8 cellular contexts compared by ENCODE assay signal in genomic region chr19:45607071-45608029, GRCh38. TPM values are rescaled to one million over a fixed set of nuclear protein-coding genes. Genes with fewer than 3 reads are reported as not detected.
A peak's percentile ranks its signal among the peaks of the same experiment; 100 is the strongest.
DNase-seq lines count a peak whose midpoint lies in the region; ATAC-seq and TF ChIP-seq lines count a peak whose summit lies in the region.

No MANE protein-coding gene starts in this region.

- peak overlapping the region in 1 of 2 donors; percentile 51 for H3K4me3 Mint-ChIP-seq in CD14-positive monocyte
- H3K4me3 Mint-ChIP-seq in activated naive CD8-positive, alpha-beta T cell treated with anti-CD3 and anti-CD28 coated beads, Interleukin-2, amount 10 ng/mL, durations not matched to agents 7 days and 5 days = peak overlapping the region; percentile 59
- H3K4me3 Mint-ChIP-seq in glutamatergic neuron (ENCODE audit: unreplicated experiment) = no peak overlapping the region

- peaks cover 22 to 26% (median 23%) of the 10 kb centered on the region in 3 donors for H3K27me3 Mint-ChIP-seq in CD14-positive monocyte (ENCODE audit: low read depth in 3 of 3)
- peaks cover 14% of the 10 kb centered on the region for H3K27me3 Mint-ChIP-seq in activated naive CD8-positive, alpha-beta T cell treated with anti-CD3 and anti-CD28 coated beads, Interleukin-2, amount 10 ng/mL, durations not matched to agents 7 days and 5 days
- H3K27me3 Mint-ChIP-seq in glutamatergic neuron (ENCODE audit: unreplicated experiment) = peaks cover 10% of the 10 kb centered on the region

- TF ChIP-seq CTCF in CD14-positive monocyte (IDR thresholded peaks at IDR 0.05) (peak; percentile 87), HL-60 (IDR thresholded peaks at IDR 0.05; ENCODE audit: insufficient read depth, low read length) (peak; percentile 60), glutamatergic neuron (IDR thresholded peaks at IDR 0.05; ENCODE audit: partially characterized antibody, unreplicated experiment) (peak; percentile 87)

- H3K36me3 Mint-ChIP-seq in CD14-positive monocyte (peaks cover 29 to 36% of the 10 kb centered on the region in 2 donors), glutamatergic neuron (ENCODE audit: unreplicated experiment) (peaks cover 11% of the 10 kb centered on the region)
- H3K36me3 Mint-ChIP-seq in activated naive CD8-positive, alpha-beta T cell treated with anti-CD3 and anti-CD28 coated beads, Interleukin-2, amount 10 ng/mL, durations not matched to agents 7 days and 5 days = peaks cover 21% of the 10 kb centered on the region

- peak; percentile 47 for ATAC-seq in activated naive CD8-positive, alpha-beta T cell treated with anti-CD3 and anti-CD28 coated beads, Interleukin-2, amount 10 ng/mL, durations not matched to agents 7 days and 5 days (ENCODE audit: low read depth)
- ATAC-seq in GM21367 (IDR thresholded peaks at IDR 0.05; ENCODE audit: unreplicated experiment) (no peak), HG02642 (IDR thresholded peaks at IDR 0.05; ENCODE audit: poor library complexity, unreplicated experiment) (no peak)

- POLR2A ChIA-PET in activated naive CD8-positive, alpha-beta T cell treated with anti-CD3 and anti-CD28 coated beads, Interleukin-2, amount 10 ng/mL, durations not matched to agents 7 days and 5 days (lab: Charles Lee) = interaction anchor here (0.6 to 3.2 kb wide), 3 partner anchors 35 to 83 kb away, joined by 4 to 19 read pairs (median 4); no protein-coding TSS in a partner anchor

- H3K4me1 Mint-ChIP-seq in CD14-positive monocyte = peaks cover 8% of the 10 kb centered on the region
- peaks cover 9% of the 10 kb centered on the region for H3K4me1 Mint-ChIP-seq in activated naive CD8-positive, alpha-beta T cell treated with anti-CD3 and anti-CD28 coated beads, Interleukin-2, amount 10 ng/mL, durations not matched to agents 7 days and 5 days
- peaks cover 2% of the 10 kb centered on the region for H3K4me1 Mint-ChIP-seq in glutamatergic neuron (ENCODE audit: low read depth, unreplicated experiment)

- no peak overlapping the region for H3K27ac ChIP-seq in HL-60 (replicated peaks)

- H3K27me3 ChIP-seq in HL-60 (ENCODE audit: insufficient read depth, poor library complexity, severe bottlenecking) = peaks cover 10% of the 10 kb centered on the region

- DNase-seq in CD14-positive monocyte (ENCODE audit: low spot score) (no peak), HL-60 (ENCODE audit: low read depth in 1 of 2, low spot score in 1 of 2) (peak in 1 of 2 experiments; percentile 43), RPMI7951 (ENCODE audit: low read depth) (peak; percentile 75), glutamatergic neuron (peak; percentile 80), nucleus accumbens (lab: John Stamatoyannopoulos, UW) (peak in 49 of 56 donors; percentile 9 to 82 (median 42))
- peak; percentile 60 for DNase-seq in activated naive CD8-positive, alpha-beta T cell treated with anti-CD3 and anti-CD28 coated beads, Interleukin-2, amount 10 ng/mL, durations not matched to agents 7 days and 5 days

- H3K9me3 Mint-ChIP-seq in CD14-positive monocyte (peaks cover 3 to 16% (median 6%) of the 10 kb centered on the region in 7 donors), glutamatergic neuron (ENCODE audit: unreplicated experiment) (peaks cover 4% of the 10 kb centered on the region)
- H3K9me3 Mint-ChIP-seq in activated naive CD8-positive, alpha-beta T cell treated with anti-CD3 and anti-CD28 coated beads, Interleukin-2, amount 10 ng/mL, durations not matched to agents 7 days and 5 days = no peaks in the 10 kb centered on the region

- H3K4me3 ChIP-seq in HL-60 (replicated peaks; ENCODE audit: insufficient read depth, low read length) = no peak overlapping the region

- H3K27ac Mint-ChIP-seq in CD14-positive monocyte = peak overlapping the region in 1 of 7 donors; percentile 79
- peak overlapping the region; percentile 81 for H3K27ac Mint-ChIP-seq in activated naive CD8-positive, alpha-beta T cell treated with anti-CD3 and anti-CD28 coated beads, Interleukin-2, amount 10 ng/mL, durations not matched to agents 7 days and 5 days
- no peak overlapping the region for H3K27ac Mint-ChIP-seq in glutamatergic neuron (ENCODE audit: unreplicated experiment)

- intact Hi-C loops in CD14-positive monocyte (cut with micrococcal nuclease) = loop anchor here (2.0 to 5.0 kb wide), 3 partner anchors 35 to 75 kb away; no protein-coding TSS in a partner anchor

RNA-seq across cellular contexts. Expression of gene GPR4, which starts 5.3 kb away (rescaled TPM):
- not detected for polyA plus RNA-seq in CD14-positive monocyte
- 0.10 TPM in 1 of 2 replicates, not detected in the other for total RNA-seq in RPMI7951 (2014; rRNA removed; shearing (Covaris generic))
- total RNA-seq in activated naive CD8-positive, alpha-beta T cell treated with anti-CD3 and anti-CD28 coated beads, Interleukin-2, amount 10 ng/mL, durations not matched to agents 7 days and 5 days = not detected
- total RNA-seq in glutamatergic neuron (ENCODE audit: unreplicated experiment) = not detected

RNA-seq across cellular contexts. Expression of gene OPA3, which starts 22.7 kb away (rescaled TPM):
- polyA plus RNA-seq in CD14-positive monocyte = 1 to 10 TPM; 4.4 to 6.9 TPM
- 5.2 and 8.4 TPM in 2 replicates for total RNA-seq in RPMI7951 (2014; rRNA removed; shearing (Covaris generic))
- total RNA-seq in activated naive CD8-positive, alpha-beta T cell treated with anti-CD3 and anti-CD28 coated beads, Interleukin-2, amount 10 ng/mL, durations not matched to agents 7 days and 5 days = 10 to 100 TPM; 10.6 to 11.8 TPM
- 10.5 TPM for total RNA-seq in glutamatergic neuron (ENCODE audit: unreplicated experiment)

RNA-seq across cellular contexts. Expression of gene EML2, which starts 31.8 kb away (rescaled TPM):
- polyA plus RNA-seq in CD14-positive monocyte = 10 to 100 TPM; 10.3 to 11.9 TPM
- 14.4 and 20.2 TPM in 2 replicates for total RNA-seq in RPMI7951 (2014; rRNA removed; shearing (Covaris generic))
- total RNA-seq in activated naive CD8-positive, alpha-beta T cell treated with anti-CD3 and anti-CD28 coated beads, Interleukin-2, amount 10 ng/mL, durations not matched to agents 7 days and 5 days = 10 to 100 TPM; 93.1 to 94.2 TPM
- 53.2 TPM for total RNA-seq in glutamatergic neuron (ENCODE audit: unreplicated experiment)
